ENCODE assay signal across 28 cellular contexts in the genomic region with DNA sequence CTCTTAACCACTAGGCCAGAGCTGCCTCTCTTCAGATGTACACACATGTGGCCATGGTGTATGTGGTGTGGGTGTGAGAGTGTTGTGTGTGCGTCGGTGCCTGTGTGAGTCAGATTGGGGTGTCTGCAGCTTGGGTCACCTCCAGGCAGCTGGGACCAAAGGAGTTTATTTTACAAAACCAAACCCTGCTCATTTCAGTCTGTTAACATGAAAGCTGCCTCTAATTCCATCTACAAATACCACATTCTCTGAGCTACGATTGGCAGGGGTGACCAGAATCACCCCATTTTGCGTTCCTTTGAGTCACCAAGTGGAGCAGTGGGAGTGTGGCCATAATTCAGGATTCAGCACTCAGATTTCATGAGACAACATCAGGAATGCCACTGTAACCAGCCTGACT.
DNase-seq lines count a peak whose midpoint lies in the region; TF ChIP-seq lines count a peak whose summit lies in the region.
"Had no signal": no experiment of that assay in that cellular context is flagged by ENCODE, and none has a peak within 500 bp of the region (broad histone marks: within the 10 kb centered on the region; RNA-seq: fewer than 3 reads in every experiment).

No MANE protein-coding gene starts in this region.

- TF ChIP-seq CTCF in Calu3 (IDR thresholded peaks at IDR 0.05; ENCODE audit: unreplicated experiment) = no peak
- TF ChIP-seq CTCF in SK-N-SH (IDR thresholded peaks at IDR 0.05) = no peak

- peaks cover 0 to 5% of the 10 kb centered on the region in 2 experiments; a peak in 2 of 4 replicates for H3K4me1 ChIP-seq in SK-N-SH (ENCODE audit: control insufficient read depth in 1 of 2, insufficient read depth in 2 of 2, low read depth in 1 of 2, low read length in 1 of 2)
- H3K4me1 ChIP-seq: gastroesophageal sphincter, left lung had no signal

- 40% methylated on average over 3 of the region's 4 CpGs for WGBS in SK-N-SH (ENCODE audit: low lambda C conversion rate)

- DNase-seq in GM03348 (ENCODE audit: low spot score) = peak; percentile 20
- DNase-seq in RPMI7951 (ENCODE audit: low read depth) = peak; percentile 73
- peak; percentile 65 for DNase-seq in fibroblast of gingiva (ENCODE audit: low read depth)
- peak; percentile 15 for DNase-seq in skeletal muscle cell (ENCODE audit: low read depth)
- no peak for DNase-seq in Calu3
- no peak for DNase-seq in SHP77 (lab: John Stamatoyannopoulos, UW)
- no peak for DNase-seq in SK-N-SH
- no peak for DNase-seq in activated CD4-positive, alpha-beta T cell treated with anti-CD3 and anti-CD28 coated beads for 1 hour
- DNase-seq: activated CD4-positive, CD25-positive, alpha-beta regulatory T cell treated with anti-CD3 and anti-CD28 coated beads, Interleukin-2, amount 50 U/mL, for 72 hours; activated CD8-positive, alpha-beta T cell treated with anti-CD3 and anti-CD28 coated beads for 36 hours; activated naive CD4-positive, alpha-beta T cell treated with anti-CD3 and anti-CD28 coated beads, Interleukin-2, amount 50 U/mL, for 16 hours; amygdala; cortex of kidney; DMS79 treated with DMSO at 0.1 percent for 48 hours; GF-D8; immature natural killer cell; left lung; naive thymus-derived CD4-positive, alpha-beta T cell; NCI-H1105; NCI-H2029 treated with DMSO at 0.1 percent for 48 hours; NCI-H2227 treated with DMSO at 0.1 percent for 48 hours; stimulated activated CD4-positive, alpha-beta T cell treated with anti-CD3 and anti-CD28 coated beads, Interleukin-2, amount 100 ng/mL, for 24 hours; T-helper 17 cell; trophoblast cell had no signal

- no peak for TF ChIP-seq EP300 in SK-N-SH (IDR thresholded peaks at IDR 0.05; ENCODE audit: borderline replicate concordance in 1 of 2, low read depth in 1 of 2, low read length in 1 of 2)

- H3K9me2 ChIP-seq in SK-N-SH = no peaks in the 10 kb centered on the region

- no peak overlapping the region for H2AFZ ChIP-seq in SK-N-SH (ENCODE audit: low read depth)

- H3K27ac ChIP-seq in SK-N-SH (ENCODE audit: low read depth in 2 of 2, low read length in 1 of 2) = no peak overlapping the region
- H3K27ac ChIP-seq: C4-2B, gastroesophageal sphincter, left lung, RWPE1 had no signal

- no peaks in the 10 kb centered on the region for H3K27me3 ChIP-seq in SK-N-SH (ENCODE audit: insufficient read depth)

- no TSS peak for BruUV-seq in Calu3 (replicated peaks; lab: Mats Ljungman, UMichigan)

- no peaks in the 10 kb centered on the region for H3K36me3 Mint-ChIP-seq in Calu3 (ENCODE audit: insufficient read depth, unreplicated experiment)
- H3K36me3 Mint-ChIP-seq: immature natural killer cell; naive thymus-derived CD4-positive, alpha-beta T cell had no signal

- no peak for TF ChIP-seq RAD21 in SK-N-SH (IDR thresholded peaks at IDR 0.05; ENCODE audit: low read length)

- H3K79me2 ChIP-seq in SK-N-SH (ENCODE audit: insufficient read depth) = no peaks in the 10 kb centered on the region

- no peaks in the 10 kb centered on the region for H3K4me1 Mint-ChIP-seq in Calu3 (ENCODE audit: low read depth, unreplicated experiment)
- H3K4me1 Mint-ChIP-seq: activated T-helper 17 cell treated with anti-CD3 and anti-CD28 coated beads, Interleukin-2, amount 50 U/mL, for 72 hours; immature natural killer cell; naive thymus-derived CD4-positive, alpha-beta T cell; T-helper 17 cell had no signal

- no peak overlapping the region for H3K4me3 Mint-ChIP-seq in Calu3 (ENCODE audit: low read depth, unreplicated experiment)
- H3K4me3 Mint-ChIP-seq: activated CD8-positive, alpha-beta T cell treated with anti-CD3 and anti-CD28 coated beads for 36 hours; activated T-helper 17 cell treated with anti-CD3 and anti-CD28 coated beads, Interleukin-2, amount 50 U/mL, for 72 hours; immature natural killer cell; naive thymus-derived CD4-positive, alpha-beta T cell; T-helper 17 cell had no signal

- H3K9ac ChIP-seq in SK-N-SH = no peak overlapping the region

- CTCF ChIA-PET in Calu3 (lab: Charles Lee) = no interaction called here
- CTCF ChIA-PET in SK-N-SH (lab: Yijun Ruan, JAX) = interaction anchor here (0.5 to 3.2 kb wide), 17 partner anchors 8 to 1486 kb away, joined by 3 to 25 read pairs (median 5); a partner anchor contains a TSS

- peaks cover 65% of the 10 kb centered on the region for H3K27me3 Mint-ChIP-seq in Calu3 (ENCODE audit: unreplicated experiment)

- no peaks in the 10 kb centered on the region for H4K20me1 ChIP-seq in SK-N-SH (ENCODE audit: insufficient read depth)

- no peaks in the 10 kb centered on the region for H3F3A ChIP-seq in SK-N-SH (replicated peaks; ENCODE audit: insufficient read depth)

- POLR2A ChIA-PET in SK-N-SH (lab: Yijun Ruan, JAX) = interaction anchor here (1.2 kb wide), 1 partner anchor 288 kb away, joined by 3 read pairs; a partner anchor contains a TSS

- H3K27ac Mint-ChIP-seq in Calu3 (ENCODE audit: unreplicated experiment) = no peak overlapping the region
- H3K27ac Mint-ChIP-seq: activated CD8-positive, alpha-beta T cell treated with anti-CD3 and anti-CD28 coated beads for 36 hours; activated T-helper 17 cell treated with anti-CD3 and anti-CD28 coated beads, Interleukin-2, amount 50 U/mL, for 72 hours; immature natural killer cell; naive thymus-derived CD4-positive, alpha-beta T cell; T-helper 17 cell had no signal

- intact Hi-C loops in Calu3 (cut with micrococcal nuclease; ENCODE audit: unreplicated experiment) = no loop called here

- no peak overlapping the region for H3K4me3 ChIP-seq in skeletal muscle cell (ENCODE audit: low read depth, low read length)
- H3K4me3 ChIP-seq in SK-N-SH (ENCODE audit: low read depth in 2 of 2, low read length in 1 of 2) = no peak overlapping the region
- H3K4me3 ChIP-seq: gastroesophageal sphincter, left lung had no signal

- no peaks in the 10 kb centered on the region for H3K36me3 ChIP-seq in SK-N-SH (replicated peaks in 1 of 2; ENCODE audit: control insufficient read depth in 1 of 2, insufficient read depth in 2 of 2, low read length in 1 of 2)
- H3K36me3 ChIP-seq: gastroesophageal sphincter, left lung had no signal

- H3K9me3 Mint-ChIP-seq in Calu3 (ENCODE audit: low read depth, unreplicated experiment) = no peaks in the 10 kb centered on the region
- H3K9me3 Mint-ChIP-seq: activated CD8-positive, alpha-beta T cell treated with anti-CD3 and anti-CD28 coated beads for 36 hours; activated T-helper 17 cell treated with anti-CD3 and anti-CD28 coated beads, Interleukin-2, amount 50 U/mL, for 72 hours; immature natural killer cell; naive thymus-derived CD4-positive, alpha-beta T cell had no signal

- no peaks in the 10 kb centered on the region for H3K9me3 ChIP-seq in SK-N-SH
- H3K9me3 ChIP-seq: gastroesophageal sphincter, left lung had no signal

- no peak overlapping the region for H3K4me2 ChIP-seq in SK-N-SH

TF ChIP-seq in SK-N-SH, 30 proteins besides CTCF, POLR2A, EP300 and RAD21:
- no peak for TF ChIP-seq GATA2 (CRISPR knock-in tag; IDR thresholded peaks at IDR 0.05)
- TF ChIP-seq SIN3A (IDR thresholded peaks at IDR 0.05; ENCODE audit: borderline replicate concordance, low read depth, low read length) = no peak
- no peak for TF ChIP-seq JUND (IDR thresholded peaks at IDR 0.05)
- no peak for TF ChIP-seq MEF2A (IDR thresholded peaks at IDR 0.05; ENCODE audit: borderline replicate concordance, low read depth)
- no peak for TF ChIP-seq ELF1 (IDR thresholded peaks at IDR 0.05)
- no peak for TF ChIP-seq TEAD4 (IDR thresholded peaks at IDR 0.05; ENCODE audit: borderline replicate concordance, insufficient read depth)
- no peak for TF ChIP-seq SMC3 (IDR thresholded peaks at IDR 0.05; ENCODE audit: low read depth, low read length)
- TF ChIP-seq NFIC (IDR thresholded peaks at IDR 0.05; ENCODE audit: borderline replicate concordance) = no peak
- no peak for TF ChIP-seq FOXJ3 (CRISPR knock-in tag; IDR thresholded peaks at IDR 0.05)

Comparison
In these comparisons a context has a peak if more than half of its experiments do, and no peak if none do; other contexts are left out.
1. DNase-seq: peak in GM03348 (single experiment), RPMI7951 (single experiment), fibroblast of gingiva (single experiment) and skeletal muscle cell (single experiment); none in Calu3 (single experiment), SHP77 (0 of 2), SK-N-SH (single experiment) and activated CD4-positive, alpha-beta T cell treated with anti-CD3 and anti-CD28 coated beads for 1 hour (single experiment).